10 cellular contexts compared by ENCODE assay signal in the genomic region with DNA sequence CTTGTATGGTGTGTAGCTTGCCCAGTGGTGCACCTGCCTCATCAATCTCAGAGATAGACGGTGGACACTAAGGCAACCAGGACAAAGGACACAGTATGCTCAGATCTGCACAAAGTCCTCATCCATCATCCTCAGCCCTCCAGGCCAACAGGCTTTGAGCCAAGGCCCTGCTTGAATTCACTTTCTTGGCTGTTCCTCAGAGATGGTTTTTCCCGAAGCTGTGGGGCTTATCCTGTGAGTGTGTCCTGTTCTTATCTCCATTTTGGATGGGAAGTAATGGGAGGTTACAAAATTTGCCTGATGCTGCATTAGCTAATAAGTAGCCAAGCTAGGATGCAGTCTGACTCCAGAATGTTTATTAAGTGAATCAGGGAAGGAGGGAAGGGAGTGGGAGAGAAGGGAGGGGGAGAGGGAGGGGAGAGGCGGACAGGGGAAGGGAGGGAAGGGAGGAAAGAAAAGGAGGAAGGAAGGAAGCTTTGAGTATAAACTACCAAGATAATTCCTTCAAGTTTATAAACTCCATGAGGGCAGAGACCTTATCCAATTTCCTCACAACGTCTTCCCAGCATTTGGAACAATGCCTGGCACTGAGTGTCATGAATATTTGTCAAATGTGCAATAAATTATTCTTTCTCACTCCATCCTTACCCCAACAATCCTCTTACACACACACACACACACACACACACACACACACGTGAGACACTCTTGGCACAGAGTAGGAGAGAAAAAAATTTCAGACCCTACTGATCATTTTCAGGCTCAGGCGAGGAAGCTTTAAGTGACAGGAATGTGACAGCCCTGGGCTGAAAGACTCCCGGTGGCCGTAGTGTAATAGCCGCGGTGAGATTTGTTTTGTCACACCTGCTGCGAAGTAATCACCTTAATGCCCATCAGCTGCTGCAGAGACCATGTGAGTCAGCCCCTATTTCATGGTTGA.
DNase-seq lines count a peak whose midpoint lies in the region; ATAC-seq and TF ChIP-seq lines count a peak whose summit lies in the region.
"Had no signal": no experiment of that assay in that cellular context is flagged by ENCODE, and none has a peak within 500 bp of the region (broad histone marks: within the 10 kb centered on the region; RNA-seq: fewer than 3 reads in every experiment).

No MANE protein-coding gene starts in this region.

- peak overlapping the region; percentile 45 to 85 (median 79) for H3K4me2 ChIP-seq in BLaER1 treated with 17β-estradiol and CSF1 and Interleukin-3, amounts not matched to agents 10 nM and 100 nM

- peaks cover 32 to 87% (median 68%) of the 10 kb centered on the region in 10 experiments for H3K4me1 ChIP-seq in BLaER1 treated with 17β-estradiol and CSF1 and Interleukin-3, amounts not matched to agents 10 nM and 100 nM
- peaks cover 33% of the 10 kb centered on the region for H3K4me1 ChIP-seq in adipocyte (ENCODE audit: control insufficient read depth, insufficient read depth, low read length)
- H3K4me1 ChIP-seq in heart right ventricle = peaks cover 0 to 54% (median 16%) of the 10 kb centered on the region in 9 donors

- H3K4me3 ChIP-seq in BLaER1 treated with 17β-estradiol and CSF1 and Interleukin-3, amounts not matched to agents 10 nM and 100 nM = no peak overlapping the region
- H3K4me3 ChIP-seq in adipocyte (ENCODE audit: low read length) = no peak overlapping the region
- H3K4me3 ChIP-seq in heart right ventricle = no peak overlapping the region

- peak overlapping the region in 8 of 11 experiments; percentile 21 to 87 (median 80); a peak in 11 of 22 replicates for H3K27ac ChIP-seq in BLaER1 treated with 17β-estradiol and CSF1 and Interleukin-3, amounts not matched to agents 10 nM and 100 nM
- H3K27ac ChIP-seq in heart right ventricle = peak overlapping the region in 4 of 10 donors; percentile 20 to 31 (median 30)

- H3K9ac ChIP-seq in BLaER1 treated with 17β-estradiol and CSF1 and Interleukin-3, amounts not matched to agents 10 nM and 100 nM = 0 out of 22 replicates have a peak overlapping the region, but pooled peaks of 1 of the 11 experiments have one; percentile 2
- H3K9ac ChIP-seq in adipocyte (ENCODE audit: low read length) = peak overlapping the region; percentile 21

- TF ChIP-seq CTCF in heart right ventricle (IDR thresholded peaks at IDR 0.05) = no peak

- no peaks in the 10 kb centered on the region for H3K27me3 ChIP-seq in BLaER1 treated with 17β-estradiol and CSF1 and Interleukin-3, amounts not matched to agents 10 nM and 100 nM
- H3K27me3 ChIP-seq in adipocyte (replicated peaks; ENCODE audit: control insufficient read depth, insufficient read depth, low read length) = no peaks in the 10 kb centered on the region
- no peaks in the 10 kb centered on the region for H3K27me3 ChIP-seq in heart right ventricle

- no peaks in the 10 kb centered on the region; a peak in 1 of 22 replicates for H3K36me3 ChIP-seq in BLaER1 treated with 17β-estradiol and CSF1 and Interleukin-3, amounts not matched to agents 10 nM and 100 nM
- H3K36me3 ChIP-seq in adipocyte (ENCODE audit: control insufficient read depth, insufficient read depth, low read length, severe bottlenecking) (peaks cover 7% of the 10 kb centered on the region), heart right ventricle (peaks cover 0 to 17% (median 0%) of the 10 kb centered on the region in 9 donors)

- H4K20me1 ChIP-seq in BLaER1 treated with 17β-estradiol and CSF1 and Interleukin-3, amounts not matched to agents 10 nM and 100 nM = no peaks in the 10 kb centered on the region

- WGBS in heart right ventricle, 2 donors = 45 to 50% methylated on average over 11 of the region's 11 CpGs

- DNase-seq in adipocyte (ENCODE audit: low read depth) = peak; percentile 36
- peak; percentile 27 to 28 for DNase-seq in heart right ventricle
- DNase-seq in posterior vena cava (ENCODE audit: low spot score) = peak; percentile 90
- DNase-seq in NOMO-1 treated with dmso at 0.1 percent for 144 hours (lab: John Stamatoyannopoulos, UW; ENCODE audit: unreplicated experiment) = no peak
- DNase-seq in mesenteric fat pad (ENCODE audit: low spot score) = no peak
- DNase-seq: activated CD4-positive, alpha-beta T cell treated with anti-CD3 and anti-CD28 coated beads, Interleukin-2, amount 50 U/mL, for 4 hours; stimulated activated CD4-positive, alpha-beta T cell treated with anti-CD3 and anti-CD28 coated beads, Interleukin-2, amount 100 ng/mL, for 48 hours had no signal

- intact Hi-C loops in heart right ventricle (cut with DNase I) (loop anchor here in 1 of 10 donors (10.0 kb wide), 1 partner anchor 74 kb away; no protein-coding TSS in a partner anchor), posterior vena cava (cut with DNase I) (no loop called here)

- no peaks in the 10 kb centered on the region for H3K9me3 ChIP-seq in BLaER1 treated with 17β-estradiol and CSF1 and Interleukin-3, amounts not matched to agents 10 nM and 100 nM (replicated peaks in 1 of 11)
- H3K9me3 ChIP-seq in adipocyte (ENCODE audit: control insufficient read depth, low read length) (no peaks in the 10 kb centered on the region), heart right ventricle (no peaks in the 10 kb centered on the region)

- ATAC-seq in heart right ventricle (peak in 7 of 8 donors; percentile 32 to 75 (median 43)), HG03095 (IDR thresholded peaks at IDR 0.05; ENCODE audit: unreplicated experiment) (no peak), HG03045 (IDR thresholded peaks at IDR 0.05; ENCODE audit: unreplicated experiment) (no peak)

Comparison
In these comparisons a context has a peak if more than half of its experiments do, and no peak if none do; other contexts are left out.
1. DNase-seq: peak in adipocyte (single experiment), heart right ventricle (2 of 2) and posterior vena cava (single experiment); none in NOMO-1 treated with dmso at 0.1 percent for 144 hours (single experiment) and mesenteric fat pad (single experiment).
2. ATAC-seq: peak in heart right ventricle (7 of 8); none in HG03095 (single experiment) and HG03045 (single experiment).